In genomic region chr21:42095581-42095980, GRCh38 we compare ENCODE assay signal across 23 cellular contexts. TPM values are rescaled to one million over a fixed set of nuclear protein-coding genes. Genes with fewer than 3 reads are reported as not detected.
A peak's percentile ranks its signal among the peaks of the same experiment; 100 is the strongest.
DNase-seq lines count a peak whose midpoint lies in the region; FAIRE-seq and TF ChIP-seq lines count a peak whose summit lies in the region.
"Had no signal": no experiment of that assay in that cellular context is flagged by ENCODE, and none has a peak within 500 bp of the region (broad histone marks: within the 10 kb centered on the region; RNA-seq: fewer than 3 reads in every experiment).

No MANE protein-coding gene starts in this region.

- H3K36me3 ChIP-seq in astrocyte (ENCODE audit: insufficient read depth, low read length): no peaks in the 10 kb centered on the region
- H3K36me3 ChIP-seq: BLaER1, HAP-1 had no signal

- no peaks in the 10 kb centered on the region for H4K20me1 ChIP-seq in astrocyte (ENCODE audit: insufficient read depth, low read length)
- H4K20me1 ChIP-seq: BLaER1 had no signal

- H2AFZ ChIP-seq in astrocyte (ENCODE audit: low read depth, low read length): no peak overlapping the region

- no peak for TF ChIP-seq CTCF in HFFc6 (IDR thresholded peaks at IDR 0.05)
- TF ChIP-seq CTCF in astrocyte (IDR thresholded peaks at IDR 0.05; ENCODE audit: insufficient read depth, low read depth, low read length): no peak
- TF ChIP-seq CTCF in osteocyte (IDR thresholded peaks at IDR 0.05): no peak

- H3K27me3 ChIP-seq in astrocyte (ENCODE audit: insufficient read depth, low read length): peaks cover 3% of the 10 kb centered on the region
- H3K27me3 ChIP-seq: BLaER1 had no signal

- DNase-seq in NCI-H82 (lab: John Stamatoyannopoulos, UW): peak; percentile 13
- DNase-seq in NCI-H82 treated with DMSO at 0.1 percent for 48 hours (lab: John Stamatoyannopoulos, UW; ENCODE audit: unreplicated experiment): no peak
- no peak for DNase-seq in HFFc6
- no peak for DNase-seq in astrocyte (ENCODE audit: low read depth)
- DNase-seq in osteocyte (ENCODE audit: extremely low spot score, unreplicated experiment): no peak
- no peak for DNase-seq in superior temporal gyrus (ENCODE audit: extremely low spot score)
- no peak for DNase-seq in NCI-H748 treated with DMSO at 0.1 percent for 48 hours (lab: John Stamatoyannopoulos, UW)
- no peak for DNase-seq in UCSD-AML1 (lab: John Stamatoyannopoulos, UW; ENCODE audit: unreplicated experiment)
- DNase-seq: Caco-2; CD4-positive, CD25-positive, alpha-beta regulatory T cell; CD8-positive, alpha-beta T cell; DMS153; DND-41; GOT3 had no signal

- H3K9me3 Mint-ChIP-seq in HFFc6 (peaks cover 14% of the 10 kb centered on the region), astrocyte (ENCODE audit: unreplicated experiment) (peaks cover 13% of the 10 kb centered on the region), osteocyte (ENCODE audit: unreplicated experiment) (peaks cover 3% of the 10 kb centered on the region)

- peaks cover 10% of the 10 kb centered on the region for H3K36me3 Mint-ChIP-seq in HFFc6 (ENCODE audit: low read depth)
- peaks cover 5% of the 10 kb centered on the region for H3K36me3 Mint-ChIP-seq in astrocyte (ENCODE audit: low read depth, unreplicated experiment)
- peaks cover 3% of the 10 kb centered on the region for H3K36me3 Mint-ChIP-seq in osteocyte (ENCODE audit: unreplicated experiment)
- H3K36me3 Mint-ChIP-seq: CD4-positive, CD25-positive, alpha-beta regulatory T cell; CD8-positive, alpha-beta T cell had no signal

- H3K27ac ChIP-seq in astrocyte (ENCODE audit: low read depth, low read length): no peak overlapping the region
- H3K27ac ChIP-seq: 22Rv1, BLaER1, C4-2B had no signal

- H3K79me2 ChIP-seq in astrocyte (ENCODE audit: insufficient read depth, low read length): no peaks in the 10 kb centered on the region

- H3K4me1 ChIP-seq in astrocyte (ENCODE audit: insufficient read depth, low read length): peaks cover 26% of the 10 kb centered on the region
- H3K4me1 ChIP-seq: HAP-1 had no signal

- H3K9me3 ChIP-seq in astrocyte (ENCODE audit: insufficient read depth, low read depth, low read length): peaks cover 6% of the 10 kb centered on the region
- H3K9me3 ChIP-seq: Caco-2, HAP-1 had no signal

- H3K4me3 ChIP-seq in astrocyte (ENCODE audit: insufficient read depth, low read depth, low read length): no peak overlapping the region
- H3K4me3 ChIP-seq: BLaER1, HAP-1 had no signal

- H3K27me3 Mint-ChIP-seq in HFFc6 (ENCODE audit: insufficient read depth) (peaks cover 9% of the 10 kb centered on the region), astrocyte (ENCODE audit: low read depth, unreplicated experiment) (peaks cover 15% of the 10 kb centered on the region), osteocyte (ENCODE audit: unreplicated experiment) (no peaks in the 10 kb centered on the region)

- no peak for FAIRE-seq in astrocyte (lab: Jason Lieb, UNC)
- FAIRE-seq: A204.1, G401.6, GM12892, H54 had no signal

- H3K27ac Mint-ChIP-seq in HFFc6: peak overlapping the region; percentile 49; the same call in 1 of the 2 replicates
- H3K27ac Mint-ChIP-seq in astrocyte (ENCODE audit: unreplicated experiment): peak overlapping the region; percentile 47
- H3K27ac Mint-ChIP-seq in osteocyte (ENCODE audit: unreplicated experiment): peak overlapping the region; percentile 19
- H3K27ac Mint-ChIP-seq: B cell; CD4-positive, CD25-positive, alpha-beta regulatory T cell; CD8-positive, alpha-beta T cell had no signal

- H3K4me2 ChIP-seq in astrocyte (ENCODE audit: low read length): no peak overlapping the region
- H3K4me2 ChIP-seq: BLaER1 had no signal

- H3K4me1 Mint-ChIP-seq in HFFc6 (ENCODE audit: low read depth): peaks cover 47% of the 10 kb centered on the region
- peaks cover 14% of the 10 kb centered on the region for H3K4me1 Mint-ChIP-seq in astrocyte (ENCODE audit: low read depth, unreplicated experiment)
- H3K4me1 Mint-ChIP-seq in osteocyte (ENCODE audit: unreplicated experiment): peaks cover 37% of the 10 kb centered on the region

- H3K4me3 Mint-ChIP-seq in HFFc6 (no peak overlapping the region), astrocyte (ENCODE audit: unreplicated experiment) (no peak overlapping the region), osteocyte (ENCODE audit: unreplicated experiment) (no peak overlapping the region)
- H3K4me3 Mint-ChIP-seq: B cell; CD4-positive, CD25-positive, alpha-beta regulatory T cell; CD8-positive, alpha-beta T cell had no signal

- no peak overlapping the region for H3K9ac ChIP-seq in astrocyte (ENCODE audit: low read length)
- H3K9ac ChIP-seq: BLaER1 had no signal

RNA-seq across cellular contexts. Expression of gene UMODL1, which starts 24.5 kb away (rescaled TPM):
- not detected for total RNA-seq in HFFc6 (2021; fragmentation: NEBNext Ultra II Directional; extraction: Animal tissue kit (Norgen Biotek cat#: 25700))
- 0.10 TPM in 1 of 2 replicates, not detected in the other for total RNA-seq in astrocyte
- total RNA-seq in osteocyte: 0.68 TPM in 1 of 2 replicates, not detected in the other
